In the genomic region with DNA sequence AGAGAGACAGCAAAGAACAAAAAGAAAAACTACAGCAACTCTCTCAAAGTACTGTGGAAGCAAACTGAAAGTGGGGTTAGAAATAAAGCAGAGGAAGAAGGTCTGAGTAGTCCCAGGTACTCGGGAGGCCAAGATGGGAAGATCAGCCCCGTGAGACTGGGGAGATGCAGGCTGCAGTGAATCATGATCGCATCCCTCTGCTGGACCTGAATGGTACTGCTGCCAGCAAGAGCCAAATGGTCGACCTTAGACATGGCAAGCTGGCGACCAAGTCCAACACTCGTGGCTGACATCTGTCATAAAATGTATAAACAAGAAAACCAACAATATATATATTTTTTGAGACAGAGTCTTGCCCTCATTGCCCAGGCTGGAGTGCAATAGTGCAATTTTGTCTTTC, we compare ENCODE assay signal across 8 cellular contexts. TPM values are rescaled to one million over a fixed set of nuclear protein-coding genes. Genes with fewer than 3 reads are reported as not detected.
DNase-seq lines count a peak whose midpoint lies in the region; ATAC-seq and TF ChIP-seq lines count a peak whose summit lies in the region.

No MANE protein-coding gene starts in this region.

- peak; percentile 14 to 50 for DNase-seq in NCI-H526 (lab: John Stamatoyannopoulos, UW)
- DNase-seq in NCI-H526 treated with DMSO at 0.1 percent for 48 hours (lab: John Stamatoyannopoulos, UW), result no peak
- DNase-seq in NCI-H748 treated with DMSO at 0.1 percent for 48 hours (lab: John Stamatoyannopoulos, UW), result peak; percentile 7
- DNase-seq in activated T-cell treated with anti-CD3 and anti-CD28 coated beads, Interleukin-2, amount 50 U/mL, for 1 hour, result peak; percentile 70
- peak; percentile 2 for DNase-seq in foreskin melanocyte
- peak in 1 of 2 donors; percentile 18 for DNase-seq in gastrocnemius medialis
- DNase-seq in GOT3 (lab: John Stamatoyannopoulos, UW), result no peak

- intact Hi-C loops in gastrocnemius medialis (cut with DNase I; ENCODE audit: low total_unique reads), result no loop called here

- H3K4me1 ChIP-seq in gastrocnemius medialis, result no peaks in the 10 kb centered on the region

- H3K4me3 ChIP-seq in gastrocnemius medialis, result no peak overlapping the region

- H3K36me3 ChIP-seq in gastrocnemius medialis, result no peaks in the 10 kb centered on the region

- TF ChIP-seq POLR2A in gastrocnemius medialis (IDR thresholded peaks at IDR 0.05), result no peak

- no peaks in the 10 kb centered on the region for H3K27me3 ChIP-seq in gastrocnemius medialis

- TF ChIP-seq CTCF in gastrocnemius medialis (IDR thresholded peaks at IDR 0.05 in 4 of 5, conservative IDR thresholded peaks at IDR 0.05 in 1 of 5), result peak in 4 of 5 experiments; percentile 11 to 60 (median 36)

- in situ Hi-C loops in gastrocnemius medialis (cut with MboI; ENCODE audit: low sequenced_read_pairs in 4 of 4), result no loop called here

- ATAC-seq in gastrocnemius medialis (no peak), HG03378 (IDR thresholded peaks at IDR 0.05; ENCODE audit: unreplicated experiment) (no peak)

- H3K9me3 ChIP-seq in gastrocnemius medialis, result no peaks in the 10 kb centered on the region

- no peak overlapping the region for H3K27ac ChIP-seq in gastrocnemius medialis

RNA-seq across cellular contexts. Expression of a gene that starts 33.7 kb away (rescaled TPM):
- under 1 TPM in 3 of 4 donors, not detected in 1; 0.20 to 0.62 (median 0.46) TPM for total RNA-seq in gastrocnemius medialis

Comparison
In these comparisons a context has a peak if more than half of its experiments do, and no peak if none do; other contexts are left out.
1. DNase-seq: peak in NCI-H526 (2 of 2), NCI-H748 treated with DMSO at 0.1 percent for 48 hours (single experiment), activated T-cell treated with anti-CD3 and anti-CD28 coated beads, Interleukin-2, amount 50 U/mL, for 1 hour (single experiment) and foreskin melanocyte (single experiment); none in NCI-H526 treated with DMSO at 0.1 percent for 48 hours (single experiment) and GOT3 (single experiment).